ENCODE assay signal across 1 cellular context in the genomic region with DNA sequence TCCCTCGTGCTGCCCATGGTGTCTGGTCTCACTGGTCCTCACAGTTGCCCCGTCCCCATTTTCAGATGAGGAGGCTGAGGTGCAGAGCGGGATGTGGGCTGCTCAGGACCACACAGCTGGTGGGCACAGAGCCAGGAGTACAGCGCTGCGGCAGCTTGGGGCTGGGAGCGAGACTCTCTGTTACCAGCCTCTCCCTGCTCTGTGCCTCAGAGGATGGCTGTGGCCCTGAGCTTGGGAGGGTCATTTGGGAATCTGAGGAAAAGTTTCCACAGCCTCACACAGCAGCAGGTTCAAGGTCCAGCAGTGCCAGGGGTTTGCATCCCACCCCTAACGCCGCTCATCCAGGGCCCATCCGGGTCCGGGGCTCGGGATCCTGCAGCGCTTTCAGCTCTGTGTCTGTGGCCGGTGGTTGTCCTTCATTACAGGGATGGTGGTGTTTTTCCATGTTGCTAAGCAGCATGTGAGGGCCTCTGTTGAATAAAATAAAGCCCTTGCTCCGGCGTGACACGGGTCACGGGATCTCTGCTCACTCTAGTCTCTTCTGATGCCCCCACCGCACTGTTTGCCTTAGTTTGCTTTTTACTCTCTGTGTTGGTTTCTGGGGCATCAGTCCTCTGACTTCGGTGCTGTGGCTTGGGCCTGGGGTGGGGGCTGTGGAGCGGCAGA.
TF ChIP-seq lines count a peak whose summit lies in the region.

No MANE protein-coding gene starts in this region.

TF ChIP-seq in HepG2, 621 proteins besides CTCF, POLR2A, EP300 and RAD21 (continued from another document and continues in another):
- TF ChIP-seq TRIM22 (IDR thresholded peaks at IDR 0.05) (no peak), WIZ (CRISPR knock-in tag; IDR thresholded peaks at IDR 0.05) (no peak), ELF1 (CRISPR knock-in tag; IDR thresholded peaks at IDR 0.05) (no peak), ELF3 (CRISPR knock-in tag; IDR thresholded peaks at IDR 0.05) (no peak), HNF4G (IDR thresholded peaks at IDR 0.05; ENCODE audit: borderline replicate concordance, low read depth, low read length) (peak; percentile 48; the same call in 1 of the 2 replicates), HNF4G (CRISPR knock-in tag; IDR thresholded peaks at IDR 0.05; ENCODE audit: borderline replicate concordance, low read depth) (peak; percentile 80), CCAR2 (optimal IDR thresholded peaks at IDR 0.05; ENCODE audit: low read depth, low read length) (no peak), BCL6 (CRISPR knock-in tag; IDR thresholded peaks at IDR 0.05) (no peak), ZNF782 (CRISPR knock-in tag; IDR thresholded peaks at IDR 0.05; ENCODE audit: borderline replicate concordance) (no peak), CHD4 (IDR thresholded peaks at IDR 0.05; ENCODE audit: borderline replicate concordance, low read length) (no peak), ZBTB39 (CRISPR knock-in tag; IDR thresholded peaks at IDR 0.05) (no peak), NCOR1 (IDR thresholded peaks at IDR 0.05; ENCODE audit: borderline replicate concordance, low read length) (peak; percentile 48; the same call in 1 of the 2 replicates), NCOA2 (CRISPR knock-in tag; IDR thresholded peaks at IDR 0.05) (peak; percentile 38), ZMYM3 (CRISPR knock-in tag; IDR thresholded peaks at IDR 0.05) (no peak), POLR2G (IDR thresholded peaks at IDR 0.05; ENCODE audit: low read depth, low read length) (peak; percentile 63), JUND (CRISPR knock-in tag; IDR thresholded peaks at IDR 0.05) (0 out of 2 replicates have a peak, but pooled peaks have one; percentile 7), HIVEP1 (CRISPR knock-in tag; IDR thresholded peaks at IDR 0.05) (0 out of 2 replicates have a peak, but pooled peaks have one; percentile 28), CENPX (CRISPR knock-in tag; IDR thresholded peaks at IDR 0.05) (no peak), HOXA5 (CRISPR knock-in tag; IDR thresholded peaks at IDR 0.05) (no peak), KMT2A (CRISPR knock-in tag; IDR thresholded peaks at IDR 0.05) (peak; percentile 23; the same call in 1 of the 2 replicates), FOXP1 (IDR thresholded peaks at IDR 0.05) (no peak), FOXP1 (CRISPR knock-in tag; IDR thresholded peaks at IDR 0.05) (peak; percentile 58; the same call in 1 of the 2 replicates), ZNF839 (CRISPR knock-in tag; IDR thresholded peaks at IDR 0.05; ENCODE audit: borderline replicate concordance) (no peak), SOX13 (IDR thresholded peaks at IDR 0.05) (no peak), SOX13 (CRISPR knock-in tag; conservative IDR thresholded peaks at IDR 0.05 in 1 of 2, IDR thresholded peaks at IDR 0.05 in 1 of 2) (peak in 1 of 2 experiments; percentile 65; a peak in 1 of 4 replicates), SAFB2 (CRISPR knock-in tag; IDR thresholded peaks at IDR 0.05; ENCODE audit: borderline replicate concordance, low read depth) (no peak), SSRP1 (CRISPR knock-in tag; IDR thresholded peaks at IDR 0.05) (0 out of 2 replicates have a peak, but pooled peaks have one; percentile 19), ASH2L (IDR thresholded peaks at IDR 0.05; ENCODE audit: insufficient read length, low read depth, low read length) (peak; percentile 68), THAP11 (CRISPR knock-in tag; IDR thresholded peaks at IDR 0.05) (no peak), ZNF761 (CRISPR knock-in tag; conservative IDR thresholded peaks at IDR 0.05) (no peak), ZNF747 (CRISPR knock-in tag; IDR thresholded peaks at IDR 0.05; ENCODE audit: borderline replicate concordance) (peak; percentile 32; the same call in 1 of the 2 replicates), FLYWCH1 (CRISPR knock-in tag; IDR thresholded peaks at IDR 0.05) (no peak), SRF (IDR thresholded peaks at IDR 0.05; ENCODE audit: low read depth, low read length) (no peak), ZNF672 (CRISPR knock-in tag; IDR thresholded peaks at IDR 0.05) (no peak), ZNF317 (CRISPR knock-in tag; IDR thresholded peaks at IDR 0.05) (no peak), ZNF282 (IDR thresholded peaks at IDR 0.05; ENCODE audit: partially characterized antibody) (no peak), MIXL1 (CRISPR knock-in tag; IDR thresholded peaks at IDR 0.05) (no peak)
- TF ChIP-seq, protein P1, sequence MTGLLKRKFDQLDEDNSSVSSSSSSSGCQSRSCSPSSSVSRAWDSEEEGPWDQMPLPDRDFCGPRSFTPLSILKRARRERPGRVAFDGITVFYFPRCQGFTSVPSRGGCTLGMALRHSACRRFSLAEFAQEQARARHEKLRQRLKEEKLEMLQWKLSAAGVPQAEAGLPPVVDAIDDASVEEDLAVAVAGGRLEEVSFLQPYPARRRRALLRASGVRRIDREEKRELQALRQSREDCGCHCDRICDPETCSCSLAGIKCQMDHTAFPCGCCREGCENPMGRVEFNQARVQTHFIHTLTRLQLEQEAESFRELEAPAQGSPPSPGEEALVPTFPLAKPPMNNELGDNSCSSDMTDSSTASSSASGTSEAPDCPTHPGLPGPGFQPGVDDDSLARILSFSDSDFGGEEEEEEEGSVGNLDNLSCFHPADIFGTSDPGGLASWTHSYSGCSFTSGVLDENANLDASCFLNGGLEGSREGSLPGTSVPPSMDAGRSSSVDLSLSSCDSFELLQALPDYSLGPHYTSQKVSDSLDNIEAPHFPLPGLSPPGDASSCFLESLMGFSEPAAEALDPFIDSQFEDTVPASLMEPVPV (CRISPR knock-in tag; IDR thresholded peaks at IDR 0.05) = no peak
- TF ChIP-seq, protein P2, sequence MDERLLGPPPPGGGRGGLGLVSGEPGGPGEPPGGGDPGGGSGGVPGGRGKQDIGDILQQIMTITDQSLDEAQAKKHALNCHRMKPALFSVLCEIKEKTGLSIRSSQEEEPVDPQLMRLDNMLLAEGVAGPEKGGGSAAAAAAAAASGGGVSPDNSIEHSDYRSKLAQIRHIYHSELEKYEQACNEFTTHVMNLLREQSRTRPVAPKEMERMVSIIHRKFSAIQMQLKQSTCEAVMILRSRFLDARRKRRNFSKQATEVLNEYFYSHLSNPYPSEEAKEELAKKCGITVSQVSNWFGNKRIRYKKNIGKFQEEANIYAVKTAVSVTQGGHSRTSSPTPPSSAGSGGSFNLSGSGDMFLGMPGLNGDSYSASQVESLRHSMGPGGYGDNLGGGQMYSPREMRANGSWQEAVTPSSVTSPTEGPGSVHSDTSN (CRISPR knock-in tag; IDR thresholded peaks at IDR 0.05) = 0 out of 2 replicates have a peak, but pooled peaks have one; percentile 17
- TF ChIP-seq, protein P3, sequence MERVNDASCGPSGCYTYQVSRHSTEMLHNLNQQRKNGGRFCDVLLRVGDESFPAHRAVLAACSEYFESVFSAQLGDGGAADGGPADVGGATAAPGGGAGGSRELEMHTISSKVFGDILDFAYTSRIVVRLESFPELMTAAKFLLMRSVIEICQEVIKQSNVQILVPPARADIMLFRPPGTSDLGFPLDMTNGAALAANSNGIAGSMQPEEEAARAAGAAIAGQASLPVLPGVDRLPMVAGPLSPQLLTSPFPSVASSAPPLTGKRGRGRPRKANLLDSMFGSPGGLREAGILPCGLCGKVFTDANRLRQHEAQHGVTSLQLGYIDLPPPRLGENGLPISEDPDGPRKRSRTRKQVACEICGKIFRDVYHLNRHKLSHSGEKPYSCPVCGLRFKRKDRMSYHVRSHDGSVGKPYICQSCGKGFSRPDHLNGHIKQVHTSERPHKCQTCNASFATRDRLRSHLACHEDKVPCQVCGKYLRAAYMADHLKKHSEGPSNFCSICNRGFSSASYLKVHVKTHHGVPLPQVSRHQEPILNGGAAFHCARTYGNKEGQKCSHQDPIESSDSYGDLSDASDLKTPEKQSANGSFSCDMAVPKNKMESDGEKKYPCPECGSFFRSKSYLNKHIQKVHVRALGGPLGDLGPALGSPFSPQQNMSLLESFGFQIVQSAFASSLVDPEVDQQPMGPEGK (CRISPR knock-in tag; IDR thresholded peaks at IDR 0.05) = peak; percentile 91
- TF ChIP-seq, protein P4, sequence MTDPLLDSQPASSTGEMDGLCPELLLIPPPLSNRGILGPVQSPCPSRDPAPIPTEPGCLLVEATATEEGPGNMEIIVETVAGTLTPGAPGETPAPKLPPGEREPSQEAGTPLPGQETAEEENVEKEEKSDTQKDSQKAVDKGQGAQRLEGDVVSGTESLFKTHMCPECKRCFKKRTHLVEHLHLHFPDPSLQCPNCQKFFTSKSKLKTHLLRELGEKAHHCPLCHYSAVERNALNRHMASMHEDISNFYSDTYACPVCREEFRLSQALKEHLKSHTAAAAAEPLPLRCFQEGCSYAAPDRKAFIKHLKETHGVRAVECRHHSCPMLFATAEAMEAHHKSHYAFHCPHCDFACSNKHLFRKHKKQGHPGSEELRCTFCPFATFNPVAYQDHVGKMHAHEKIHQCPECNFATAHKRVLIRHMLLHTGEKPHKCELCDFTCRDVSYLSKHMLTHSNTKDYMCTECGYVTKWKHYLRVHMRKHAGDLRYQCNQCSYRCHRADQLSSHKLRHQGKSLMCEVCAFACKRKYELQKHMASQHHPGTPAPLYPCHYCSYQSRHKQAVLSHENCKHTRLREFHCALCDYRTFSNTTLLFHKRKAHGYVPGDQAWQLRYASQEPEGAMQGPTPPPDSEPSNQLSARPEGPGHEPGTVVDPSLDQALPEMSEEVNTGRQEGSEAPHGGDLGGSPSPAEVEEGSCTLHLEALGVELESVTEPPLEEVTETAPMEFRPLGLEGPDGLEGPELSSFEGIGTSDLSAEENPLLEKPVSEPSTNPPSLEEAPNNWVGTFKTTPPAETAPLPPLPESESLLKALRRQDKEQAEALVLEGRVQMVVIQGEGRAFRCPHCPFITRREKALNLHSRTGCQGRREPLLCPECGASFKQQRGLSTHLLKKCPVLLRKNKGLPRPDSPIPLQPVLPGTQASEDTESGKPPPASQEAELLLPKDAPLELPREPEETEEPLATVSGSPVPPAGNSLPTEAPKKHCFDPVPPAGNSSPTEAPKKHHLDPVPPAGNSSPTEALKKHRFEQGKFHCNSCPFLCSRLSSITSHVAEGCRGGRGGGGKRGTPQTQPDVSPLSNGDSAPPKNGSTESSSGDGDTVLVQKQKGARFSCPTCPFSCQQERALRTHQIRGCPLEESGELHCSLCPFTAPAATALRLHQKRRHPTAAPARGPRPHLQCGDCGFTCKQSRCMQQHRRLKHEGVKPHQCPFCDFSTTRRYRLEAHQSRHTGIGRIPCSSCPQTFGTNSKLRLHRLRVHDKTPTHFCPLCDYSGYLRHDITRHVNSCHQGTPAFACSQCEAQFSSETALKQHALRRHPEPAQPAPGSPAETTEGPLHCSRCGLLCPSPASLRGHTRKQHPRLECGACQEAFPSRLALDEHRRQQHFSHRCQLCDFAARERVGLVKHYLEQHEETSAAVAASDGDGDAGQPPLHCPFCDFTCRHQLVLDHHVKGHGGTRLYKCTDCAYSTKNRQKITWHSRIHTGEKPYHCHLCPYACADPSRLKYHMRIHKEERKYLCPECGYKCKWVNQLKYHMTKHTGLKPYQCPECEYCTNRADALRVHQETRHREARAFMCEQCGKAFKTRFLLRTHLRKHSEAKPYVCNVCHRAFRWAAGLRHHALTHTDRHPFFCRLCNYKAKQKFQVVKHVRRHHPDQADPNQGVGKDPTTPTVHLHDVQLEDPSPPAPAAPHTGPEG (CRISPR knock-in tag; IDR thresholded peaks at IDR 0.05) = no peak
- TF ChIP-seq, protein P5, sequence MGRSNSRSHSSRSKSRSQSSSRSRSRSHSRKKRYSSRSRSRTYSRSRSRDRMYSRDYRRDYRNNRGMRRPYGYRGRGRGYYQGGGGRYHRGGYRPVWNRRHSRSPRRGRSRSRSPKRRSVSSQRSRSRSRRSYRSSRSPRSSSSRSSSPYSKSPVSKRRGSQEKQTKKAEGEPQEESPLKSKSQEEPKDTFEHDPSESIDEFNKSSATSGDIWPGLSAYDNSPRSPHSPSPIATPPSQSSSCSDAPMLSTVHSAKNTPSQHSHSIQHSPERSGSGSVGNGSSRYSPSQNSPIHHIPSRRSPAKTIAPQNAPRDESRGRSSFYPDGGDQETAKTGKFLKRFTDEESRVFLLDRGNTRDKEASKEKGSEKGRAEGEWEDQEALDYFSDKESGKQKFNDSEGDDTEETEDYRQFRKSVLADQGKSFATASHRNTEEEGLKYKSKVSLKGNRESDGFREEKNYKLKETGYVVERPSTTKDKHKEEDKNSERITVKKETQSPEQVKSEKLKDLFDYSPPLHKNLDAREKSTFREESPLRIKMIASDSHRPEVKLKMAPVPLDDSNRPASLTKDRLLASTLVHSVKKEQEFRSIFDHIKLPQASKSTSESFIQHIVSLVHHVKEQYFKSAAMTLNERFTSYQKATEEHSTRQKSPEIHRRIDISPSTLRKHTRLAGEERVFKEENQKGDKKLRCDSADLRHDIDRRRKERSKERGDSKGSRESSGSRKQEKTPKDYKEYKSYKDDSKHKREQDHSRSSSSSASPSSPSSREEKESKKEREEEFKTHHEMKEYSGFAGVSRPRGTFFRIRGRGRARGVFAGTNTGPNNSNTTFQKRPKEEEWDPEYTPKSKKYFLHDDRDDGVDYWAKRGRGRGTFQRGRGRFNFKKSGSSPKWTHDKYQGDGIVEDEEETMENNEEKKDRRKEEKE (IDR thresholded peaks at IDR 0.05) = no peak
